Comparison of ENCODE assay signal across 34 cellular contexts in genomic region chrX:53077207-53078197, GRCh38. TPM values are rescaled to one million over a fixed set of nuclear protein-coding genes. Genes with fewer than 3 reads are reported as not detected.
DNase-seq lines count a peak whose midpoint lies in the region; FAIRE-seq and TF ChIP-seq lines count a peak whose summit lies in the region.
"Had no signal": no experiment of that assay in that cellular context is flagged by ENCODE, and none has a peak within 500 bp of the region (broad histone marks: within the 10 kb centered on the region; RNA-seq: fewer than 3 reads in every experiment).

No MANE protein-coding gene starts in this region.

- H3K4me1 Mint-ChIP-seq in activated CD4-positive, alpha-beta memory T cell treated with anti-CD3 and anti-CD28 coated beads for 36 hours (ENCODE audit: low read depth) = peaks cover 12% of the 10 kb centered on the region
- peaks cover 11% of the 10 kb centered on the region for H3K4me1 Mint-ChIP-seq in activated CD4-positive, alpha-beta memory T cell treated with anti-CD3 and anti-CD28 coated beads, Interleukin-2, amount 10 ng/mL, durations not matched to agents 7 days and 5 days
- peaks cover 7% of the 10 kb centered on the region for H3K4me1 Mint-ChIP-seq in activated naive CD8-positive, alpha-beta T cell treated with anti-CD3 and anti-CD28 coated beads for 36 hours

- no peaks in the 10 kb centered on the region for H3K36me3 Mint-ChIP-seq in activated CD4-positive, alpha-beta memory T cell treated with anti-CD3 and anti-CD28 coated beads for 36 hours
- H3K36me3 Mint-ChIP-seq in activated CD4-positive, alpha-beta memory T cell treated with anti-CD3 and anti-CD28 coated beads, Interleukin-2, amount 10 ng/mL, durations not matched to agents 7 days and 5 days (ENCODE audit: low read depth) = no peaks in the 10 kb centered on the region
- no peaks in the 10 kb centered on the region for H3K36me3 Mint-ChIP-seq in activated naive CD8-positive, alpha-beta T cell treated with anti-CD3 and anti-CD28 coated beads for 36 hours

- no peak overlapping the region for H3K27ac ChIP-seq in kidney (ENCODE audit: low read depth in 2 of 2, low read length in 2 of 2)
- no peak overlapping the region for H3K27ac ChIP-seq in tibial artery
- H3K27ac ChIP-seq: A549, heart right ventricle, ovary, SK-N-MC, tibial nerve had no signal

- TF ChIP-seq CTCF in GM12874 (IDR thresholded peaks at IDR 0.05; ENCODE audit: insufficient read depth, low read depth, low read length) = peak; percentile 39
- TF ChIP-seq CTCF in kidney (IDR thresholded peaks at IDR 0.05; ENCODE audit: borderline replicate concordance, extremely low read depth, insufficient read depth) = no peak
- no peak for TF ChIP-seq CTCF in tibial artery (IDR thresholded peaks at IDR 0.05)

- H3K36me3 ChIP-seq in kidney (ENCODE audit: control insufficient read depth in 1 of 2, insufficient read depth in 2 of 2, low read length in 2 of 2) (no peaks in the 10 kb centered on the region), tibial artery (no peaks in the 10 kb centered on the region)
- H3K36me3 ChIP-seq: esophagus muscularis mucosa, heart right ventricle, ovary, stomach had no signal

- no peak overlapping the region for H3K27ac Mint-ChIP-seq in activated CD4-positive, alpha-beta memory T cell treated with anti-CD3 and anti-CD28 coated beads for 36 hours
- no peak overlapping the region for H3K27ac Mint-ChIP-seq in activated CD4-positive, alpha-beta memory T cell treated with anti-CD3 and anti-CD28 coated beads, Interleukin-2, amount 10 ng/mL, durations not matched to agents 7 days and 5 days
- H3K27ac Mint-ChIP-seq in activated naive CD8-positive, alpha-beta T cell treated with anti-CD3 and anti-CD28 coated beads for 36 hours = no peak overlapping the region
- H3K27ac Mint-ChIP-seq: activated CD4-positive, alpha-beta T cell treated with anti-CD3 and anti-CD28 coated beads, Interleukin-2, amount 10 ng/mL, durations not matched to agents 7 days and 5 days; CD8-positive, alpha-beta T cell; endodermal cell; HFFc6; nephron had no signal

- no peaks in the 10 kb centered on the region for H3K9me3 ChIP-seq in kidney (ENCODE audit: control insufficient read depth in 1 of 2, low read length in 2 of 2)
- H3K9me3 ChIP-seq in tibial artery = no peaks in the 10 kb centered on the region
- H3K9me3 ChIP-seq: A549, esophagus muscularis mucosa, heart right ventricle, ovary, stomach, tibial nerve had no signal

- POLR2A ChIA-PET in activated CD4-positive, alpha-beta memory T cell treated with anti-CD3 and anti-CD28 coated beads for 36 hours (lab: Charles Lee) = no interaction called here
- POLR2A ChIA-PET in activated CD4-positive, alpha-beta memory T cell treated with anti-CD3 and anti-CD28 coated beads, Interleukin-2, amount 10 ng/mL, durations not matched to agents 7 days and 5 days (lab: Charles Lee) = interaction anchor here (0.7 kb wide), 1 partner anchor 640 kb away, joined by 3 read pairs; no protein-coding TSS in a partner anchor

- H3K9ac ChIP-seq in kidney (ENCODE audit: low read length in 2 of 2) = no peak overlapping the region

- no peaks in the 10 kb centered on the region for H3K9me3 Mint-ChIP-seq in activated CD4-positive, alpha-beta memory T cell treated with anti-CD3 and anti-CD28 coated beads for 36 hours
- no peaks in the 10 kb centered on the region for H3K9me3 Mint-ChIP-seq in activated CD4-positive, alpha-beta memory T cell treated with anti-CD3 and anti-CD28 coated beads, Interleukin-2, amount 10 ng/mL, durations not matched to agents 7 days and 5 days
- no peaks in the 10 kb centered on the region for H3K9me3 Mint-ChIP-seq in activated naive CD8-positive, alpha-beta T cell treated with anti-CD3 and anti-CD28 coated beads for 36 hours
- H3K9me3 Mint-ChIP-seq: activated CD4-positive, alpha-beta T cell treated with anti-CD3 and anti-CD28 coated beads, Interleukin-2, amount 10 ng/mL, durations not matched to agents 7 days and 5 days; CD8-positive, alpha-beta T cell; HFFc6 had no signal

- peak; percentile 18 for DNase-seq in activated CD4-positive, alpha-beta memory T cell treated with anti-CD3 and anti-CD28 coated beads for 36 hours
- no peak for DNase-seq in activated CD4-positive, alpha-beta memory T cell treated with anti-CD3 and anti-CD28 coated beads, Interleukin-2, amount 10 ng/mL, durations not matched to agents 7 days and 5 days
- DNase-seq in NCI-H69 (lab: John Stamatoyannopoulos, UW) (peak; percentile 10), kidney (peak; percentile 75), NCI-H2029 treated with DMSO at 0.1 percent for 48 hours (lab: John Stamatoyannopoulos, UW) (no peak), tibial artery (no peak)
- DNase-seq in activated naive CD8-positive, alpha-beta T cell treated with anti-CD3 and anti-CD28 coated beads for 36 hours = no peak
- DNase-seq: activated CD4-positive, alpha-beta T cell treated with anti-CD3 and anti-CD28 coated beads, Interleukin-2, amount 10 ng/mL, durations not matched to agents 7 days and 5 days; activated CD8-positive, alpha-beta memory T cell treated with anti-CD3 and anti-CD28 coated beads, Interleukin-2, amount 50 U/mL, for 4 hours; CD8-positive, alpha-beta T cell; central memory CD4-positive, alpha-beta T cell; DMS 273 treated with DMSO at 0.1 percent for 48 hours; endodermal cell; foreskin melanocyte; heart right ventricle; HFFc6; IMR-90; NCI-H2029; NCI-H345; NCI-H774; retina; stimulated activated CD4-positive, alpha-beta T cell treated with anti-CD3 and anti-CD28 coated beads, Interleukin-2, amount 100 ng/mL, for 24 hours; stomach had no signal

- H3K4me3 Mint-ChIP-seq in activated CD4-positive, alpha-beta memory T cell treated with anti-CD3 and anti-CD28 coated beads for 36 hours = no peak overlapping the region
- H3K4me3 Mint-ChIP-seq in activated CD4-positive, alpha-beta memory T cell treated with anti-CD3 and anti-CD28 coated beads, Interleukin-2, amount 10 ng/mL, durations not matched to agents 7 days and 5 days = no peak overlapping the region
- no peak overlapping the region for H3K4me3 Mint-ChIP-seq in activated naive CD8-positive, alpha-beta T cell treated with anti-CD3 and anti-CD28 coated beads for 36 hours
- H3K4me3 Mint-ChIP-seq: activated CD4-positive, alpha-beta T cell treated with anti-CD3 and anti-CD28 coated beads, Interleukin-2, amount 10 ng/mL, durations not matched to agents 7 days and 5 days; CD8-positive, alpha-beta T cell; endodermal cell; HFFc6; nephron had no signal

- CTCF ChIA-PET in activated CD4-positive, alpha-beta memory T cell treated with anti-CD3 and anti-CD28 coated beads for 36 hours (lab: Charles Lee) = interaction anchor here (1.0 kb wide), 1 partner anchor 12 kb away, joined by 3 read pairs; no protein-coding TSS in a partner anchor
- CTCF ChIA-PET in activated CD4-positive, alpha-beta memory T cell treated with anti-CD3 and anti-CD28 coated beads, Interleukin-2, amount 10 ng/mL, durations not matched to agents 7 days and 5 days (lab: Charles Lee) = no interaction called here

- no peaks in the 10 kb centered on the region for H3K27me3 ChIP-seq in tibial artery
- H3K27me3 ChIP-seq: esophagus muscularis mucosa, ovary, stomach, tibial nerve had no signal

- no peaks in the 10 kb centered on the region for H3K27me3 Mint-ChIP-seq in activated CD4-positive, alpha-beta memory T cell treated with anti-CD3 and anti-CD28 coated beads for 36 hours
- no peaks in the 10 kb centered on the region for H3K27me3 Mint-ChIP-seq in activated CD4-positive, alpha-beta memory T cell treated with anti-CD3 and anti-CD28 coated beads, Interleukin-2, amount 10 ng/mL, durations not matched to agents 7 days and 5 days
- no peaks in the 10 kb centered on the region for H3K27me3 Mint-ChIP-seq in activated naive CD8-positive, alpha-beta T cell treated with anti-CD3 and anti-CD28 coated beads for 36 hours
- H3K27me3 Mint-ChIP-seq: activated CD4-positive, alpha-beta T cell treated with anti-CD3 and anti-CD28 coated beads, Interleukin-2, amount 10 ng/mL, durations not matched to agents 7 days and 5 days had no signal

- H3K4me3 ChIP-seq in kidney (ENCODE audit: low read length in 2 of 2) (no peak overlapping the region), tibial artery (no peak overlapping the region)
- H3K4me3 ChIP-seq: A549, esophagus muscularis mucosa, heart right ventricle, lung, ovary, SK-N-MC, smooth muscle cell, stomach, tibial nerve had no signal

- H3K4me1 ChIP-seq in kidney (ENCODE audit: control insufficient read depth in 1 of 2, insufficient read depth in 1 of 2, low read depth in 1 of 2, low read length in 2 of 2) (no peaks in the 10 kb centered on the region), tibial artery (peaks cover 0 to 10% (median 0%) of the 10 kb centered on the region in 4 donors)

- intact Hi-C loops in activated CD4-positive, alpha-beta memory T cell treated with anti-CD3 and anti-CD28 coated beads for 36 hours (cut with micrococcal nuclease) = no loop called here
- intact Hi-C loops in kidney (cut with DNase I) (no loop called here), tibial artery (cut with DNase I; ENCODE audit: low total_unique reads) (no loop called here)

- no peak for FAIRE-seq in kidney (lab: Jason Lieb, UNC)
- FAIRE-seq: astrocyte had no signal

RNA-seq across cellular contexts. Expression of gene TSPYL2, which starts 4.7 kb away (rescaled TPM):
- total RNA-seq in activated CD4-positive, alpha-beta memory T cell treated with anti-CD3 and anti-CD28 coated beads for 36 hours = 10 to 100 TPM; 70.6 to 72.8 TPM
- total RNA-seq in activated CD4-positive, alpha-beta memory T cell treated with anti-CD3 and anti-CD28 coated beads, Interleukin-2, amount 10 ng/mL, durations not matched to agents 7 days and 5 days = 10 to 100 TPM; 30.2 to 31.1 TPM
- total RNA-seq in kidney = 36.6 TPM
- polyA plus RNA-seq in kidney (ENCODE audit: insufficient read depth, low read depth, low replicate concordance) = 8.0 TPM
- 10 to 100 TPM; 46.7 to 52.7 TPM for total RNA-seq in activated naive CD8-positive, alpha-beta T cell treated with anti-CD3 and anti-CD28 coated beads for 36 hours

RNA-seq across cellular contexts. Expression of gene KANTR, which starts 16.4 kb away (rescaled TPM):
- 1 to 10 TPM; 5.9 to 6.4 TPM for total RNA-seq in activated CD4-positive, alpha-beta memory T cell treated with anti-CD3 and anti-CD28 coated beads for 36 hours
- 1 to 10 TPM; 7.5 to 7.7 TPM for total RNA-seq in activated CD4-positive, alpha-beta memory T cell treated with anti-CD3 and anti-CD28 coated beads, Interleukin-2, amount 10 ng/mL, durations not matched to agents 7 days and 5 days
- 11.5 TPM for total RNA-seq in kidney
- 3.7 TPM for polyA plus RNA-seq in kidney (ENCODE audit: insufficient read depth, low read depth, low replicate concordance)
- 1 to 10 TPM; 6.3 to 6.4 TPM for total RNA-seq in activated naive CD8-positive, alpha-beta T cell treated with anti-CD3 and anti-CD28 coated beads for 36 hours

RNA-seq across cellular contexts. Expression of gene GPR173, which starts 28.9 kb away (rescaled TPM):
- not detected for total RNA-seq in activated CD4-positive, alpha-beta memory T cell treated with anti-CD3 and anti-CD28 coated beads for 36 hours
- not detected for total RNA-seq in activated CD4-positive, alpha-beta memory T cell treated with anti-CD3 and anti-CD28 coated beads, Interleukin-2, amount 10 ng/mL, durations not matched to agents 7 days and 5 days
- 5.4 TPM for total RNA-seq in kidney
- 1.7 TPM for polyA plus RNA-seq in kidney (ENCODE audit: insufficient read depth, low read depth, low replicate concordance)
- total RNA-seq in activated naive CD8-positive, alpha-beta T cell treated with anti-CD3 and anti-CD28 coated beads for 36 hours = under 1 TPM; 0.56 to 0.64 TPM
- total RNA-seq: activated CD4-positive, alpha-beta T cell treated with anti-CD3 and anti-CD28 coated beads, Interleukin-2, amount 10 ng/mL, durations not matched to agents 7 days and 5 days; G401 had no signal

Comparison
In these comparisons a context has a peak if more than half of its experiments do, and no peak if none do; other contexts are left out.
1. DNase-seq: peak in activated CD4-positive, alpha-beta memory T cell treated with anti-CD3 and anti-CD28 coated beads for 36 hours (single experiment), NCI-H69 (single experiment) and kidney (single experiment); none in activated CD4-positive, alpha-beta memory T cell treated with anti-CD3 and anti-CD28 coated beads, Interleukin-2, amount 10 ng/mL, durations not matched to agents 7 days and 5 days (single experiment), NCI-H2029 treated with DMSO at 0.1 percent for 48 hours (single experiment), activated naive CD8-positive, alpha-beta T cell treated with anti-CD3 and anti-CD28 coated beads for 36 hours (single experiment) and tibial artery (0 of 2).